Comparison of ENCODE assay signal across 9 cellular contexts in genomic region chr3:184229424-184230080, GRCh38. TPM values are rescaled to one million over a fixed set of nuclear protein-coding genes. Genes with fewer than 3 reads are reported as not detected.
DNase-seq lines count a peak whose midpoint lies in the region; ATAC-seq, FAIRE-seq and TF ChIP-seq lines count a peak whose summit lies in the region.
"Had no signal": no experiment of that assay in that cellular context is flagged by ENCODE, and none has a peak within 500 bp of the region (broad histone marks: within the 10 kb centered on the region; RNA-seq: fewer than 3 reads in every experiment).

VWA5B2 (plus strand) TSS chr3:184229585; CDS start chr3:184230529, 944 bp downstream.

- peaks cover 40% of the 10 kb centered on the region for H3K27me3 ChIP-seq in CD4-positive, alpha-beta memory T cell (ENCODE audit: insufficient read depth, low read length)
- peaks cover 64% of the 10 kb centered on the region for H3K27me3 ChIP-seq in HUES48 (ENCODE audit: control insufficient read depth, insufficient read depth, low read length)
- H3K27me3 ChIP-seq in pancreas, result no peaks in the 10 kb centered on the region
- H3K27me3 ChIP-seq in transverse colon, result peaks cover 86% of the 10 kb centered on the region

- POLR2A ChIA-PET in CD4-positive, alpha-beta memory T cell (lab: Charles Lee; ENCODE audit: partially characterized antibody), result interaction anchor here (1.2 kb wide), 1 partner anchor 20 kb away, joined by 4 read pairs; the partner anchor contains the start of gene EEF1AKMT4

- peak; percentile 69 to 77 (median 70) for DNase-seq in CD4-positive, alpha-beta memory T cell
- DNase-seq in RCC 7860 (ENCODE audit: low spot score) (peak; percentile 46), glutamatergic neuron (peak; percentile 85), pancreas (peak; percentile 64 to 85 (median 72)), transverse colon (peak; percentile 65)
- peak; percentile 90 for DNase-seq in activated effector memory CD4-positive, alpha-beta T cell treated with anti-CD3 and anti-CD28 coated beads, Interleukin-2, amount 50 U/mL, for 16 hours

- peak; percentile 38 for TF ChIP-seq CTCF in glutamatergic neuron (IDR thresholded peaks at IDR 0.05; ENCODE audit: partially characterized antibody, unreplicated experiment)
- TF ChIP-seq CTCF in pancreas (IDR thresholded peaks at IDR 0.05), result no peak
- TF ChIP-seq CTCF in transverse colon (IDR thresholded peaks at IDR 0.05), result peak in 3 of 5 experiments; percentile 10 to 21 (median 17)

- H3K9me3 Mint-ChIP-seq in CD4-positive, alpha-beta memory T cell, result peaks cover 0 to 2% (median 0%) of the 10 kb centered on the region in 8 donors
- H3K9me3 Mint-ChIP-seq in glutamatergic neuron (ENCODE audit: unreplicated experiment), result peaks cover 13% of the 10 kb centered on the region

- no peaks in the 10 kb centered on the region for H3K36me3 Mint-ChIP-seq in CD4-positive, alpha-beta memory T cell
- no peaks in the 10 kb centered on the region for H3K36me3 Mint-ChIP-seq in glutamatergic neuron (ENCODE audit: unreplicated experiment)

- WGBS in pancreas, 2 donors, result 0 to 1% methylated on average over 36 to 64 of the region's 64 CpGs
- WGBS in transverse colon (ENCODE audit: low coverage in 1 of 2), 2 donors, result 1% methylated on average over 20 of the region's 64 CpGs; no CpG with 5 or more reads in 1 of the 2 donors

- H3K4me1 Mint-ChIP-seq in CD4-positive, alpha-beta memory T cell, result peaks cover 5 to 17% (median 7%) of the 10 kb centered on the region in 4 donors
- peaks cover 13% of the 10 kb centered on the region for H3K4me1 Mint-ChIP-seq in glutamatergic neuron (ENCODE audit: low read depth, unreplicated experiment)

- H3K4me3 Mint-ChIP-seq in CD4-positive, alpha-beta memory T cell, result peak within 1 kb of the TSS; percentile 53 to 76 (median 66)
- peak within 1 kb of the TSS; percentile 82 for H3K4me3 Mint-ChIP-seq in glutamatergic neuron (ENCODE audit: unreplicated experiment)

- no peak within 1 kb of the TSS for H3K27ac ChIP-seq in CD4-positive, alpha-beta memory T cell (ENCODE audit: low read depth, low read length)
- H3K27ac ChIP-seq in HUES48 (ENCODE audit: low read depth, low read length) (no peak within 1 kb of the TSS), pancreas (no peak within 1 kb of the TSS), transverse colon (no peak within 1 kb of the TSS)

- no peak for TF ChIP-seq EP300 in transverse colon (IDR thresholded peaks at IDR 0.05; ENCODE audit: low read depth)

- CTCF ChIA-PET in CD4-positive, alpha-beta memory T cell (lab: Charles Lee; ENCODE audit: partially characterized antibody), result interaction anchor here (1.0 to 5.4 kb wide), 7 partner anchors 14 to 221 kb away, joined by 3 to 76 read pairs (median 3); partner anchors contain the start of gene EEF1AKMT4

- ATAC-seq in GM19468 (IDR thresholded peaks at IDR 0.05; ENCODE audit: extremely low read depth, unreplicated experiment) (peak; percentile 88), pancreas (peak; percentile 82 to 92 (median 88))

- H3K9me3 ChIP-seq in CD4-positive, alpha-beta memory T cell (ENCODE audit: control insufficient read depth in 1 of 2, low read length in 2 of 2), result no peaks in the 10 kb centered on the region
- H3K9me3 ChIP-seq in HUES48 (ENCODE audit: control insufficient read depth, insufficient read depth, low read length) (no peaks in the 10 kb centered on the region), pancreas (no peaks in the 10 kb centered on the region), transverse colon (no peaks in the 10 kb centered on the region)

- peaks cover 44 to 46% of the 10 kb centered on the region in 2 donors for H3K27me3 Mint-ChIP-seq in CD4-positive, alpha-beta memory T cell
- H3K27me3 Mint-ChIP-seq in glutamatergic neuron (ENCODE audit: unreplicated experiment), result peaks cover 11% of the 10 kb centered on the region

- H3K27ac Mint-ChIP-seq in CD4-positive, alpha-beta memory T cell, result peak within 1 kb of the TSS in 1 of 7 donors; percentile 76
- H3K27ac Mint-ChIP-seq in glutamatergic neuron (ENCODE audit: unreplicated experiment), result no peak within 1 kb of the TSS

- FAIRE-seq in RCC 7860 (lab: Jason Lieb, UNC) (no peak), pancreas (lab: Jason Lieb, UNC) (no peak)

- intact Hi-C loops in CD4-positive, alpha-beta memory T cell (cut with micrococcal nuclease), result loop anchor here (5.0 kb wide), 1 partner anchor 42 kb away; the partner anchor contains the start of gene ABCF3
- intact Hi-C loops in pancreas (cut with DNase I) (loop anchor here in 1 of 3 donors (10.0 kb wide), 2 partner anchors 85 to 335 kb away; no protein-coding TSS in a partner anchor), transverse colon (cut with DNase I; ENCODE audit: low total_unique reads) (loop anchor here (10.0 kb wide), 2 partner anchors 85 to 335 kb away; no protein-coding TSS in a partner anchor)

- no peaks in the 10 kb centered on the region for H3K36me3 ChIP-seq in CD4-positive, alpha-beta memory T cell (ENCODE audit: insufficient read depth, low read length)
- H3K36me3 ChIP-seq in HUES48 (ENCODE audit: control insufficient read depth, insufficient read depth, low read length) (no peaks in the 10 kb centered on the region), pancreas (no peaks in the 10 kb centered on the region), transverse colon (no peaks in the 10 kb centered on the region)

- peak within 1 kb of the TSS; percentile 23 to 51 for H3K4me3 ChIP-seq in CD4-positive, alpha-beta memory T cell (ENCODE audit: low read length in 2 of 2)
- H3K4me3 ChIP-seq in HUES48 (ENCODE audit: low read depth, low read length) (peak within 1 kb of the TSS; percentile 68), pancreas (peak within 1 kb of the TSS; percentile 23 to 69 (median 44)), transverse colon (peak within 1 kb of the TSS; percentile 11 to 54 (median 30))

- in situ Hi-C loops in transverse colon (cut with MboI; ENCODE audit: low pct_ligation_motif_present in 1 of 4, low pct_unique_long_range_greater_than_20kb in 1 of 4, low sequenced_read_pairs in 3 of 4), result loop anchor here in 3 of 4 donors (25.0 kb wide), 2 partner anchors 92 to 342 kb away; partner anchors contain the start of genes PARL (in 3 of the 3) and EIF2B5 (in 1 of the 3)

- H3K4me1 ChIP-seq in CD4-positive, alpha-beta memory T cell (ENCODE audit: insufficient read depth, low read length), result peaks cover 11% of the 10 kb centered on the region
- no peaks in the 10 kb centered on the region; the same call in 1 of the 2 replicates for H3K4me1 ChIP-seq in HUES48 (ENCODE audit: control insufficient read depth, insufficient read depth, low read length)
- peaks cover 0 to 8% (median 6%) of the 10 kb centered on the region in 3 donors for H3K4me1 ChIP-seq in pancreas
- peaks cover 9 to 23% (median 17%) of the 10 kb centered on the region in 4 donors for H3K4me1 ChIP-seq in transverse colon

- no peak within 1 kb of the TSS for H3K9ac ChIP-seq in HUES48 (ENCODE audit: low read depth, low read length)

- no peak for TF ChIP-seq POLR2A in transverse colon (IDR thresholded peaks at IDR 0.05)

RNA-seq across cellular contexts. Expression of gene VWA5B2, which starts in this region (rescaled TPM):
- not detected for total RNA-seq in CD4-positive, alpha-beta memory T cell
- polyA plus RNA-seq in CD4-positive, alpha-beta memory T cell, result under 1 TPM in 1 of 2 donors, not detected in 1; 0.38 TPM
- total RNA-seq in glutamatergic neuron (ENCODE audit: unreplicated experiment) (56.5 TPM), pancreas (1 to 10 TPM; 1.2 to 7.9 (median 4.5) TPM), transverse colon (1 to 10 TPM in 2 of 4 donors, under 1 TPM in 1, not detected in 1; 0.95 to 5.0 (median 1.4) TPM)
- polyA plus RNA-seq in pancreas, result 100 to 1,000 TPM in 1 of 2 donors, 10 to 100 TPM in 1; 30.3 to 105 TPM
- total RNA-seq: LHCN-M2 had no signal

Comparison
In these comparisons a context has a peak if more than half of its experiments do, and no peak if none do; other contexts are left out.
1. RNA of gene VWA5B2 (polyA plus RNA-seq): 30.3 to 105 TPM in pancreas; 0.38 TPM in CD4-positive, alpha-beta memory T cell; every median in the first group is over 10 times any median in the second.
2. Peak in DNase-seq and H3K4me3 ChIP-seq in CD4-positive, alpha-beta memory T cell; RNA of the gene not detected or under 1 TPM.
3. CTCF ChIP-seq: peak in glutamatergic neuron (single experiment) and transverse colon (3 of 5); none in pancreas (0 of 4).
4. Peak in every context shown above with its lines, with median percentiles within 50 percentile points of each other: DNase-seq and H3K4me3 ChIP-seq.